Comparison of ENCODE assay signal across 8 cellular contexts in genomic region chr4:107931775-107932321, GRCh38. TPM values are rescaled to one million over a fixed set of nuclear protein-coding genes. Genes with fewer than 3 reads are reported as not detected.
DNase-seq lines count a peak whose midpoint lies in the region; ATAC-seq lines count a peak whose summit lies in the region.

No MANE protein-coding gene starts in this region.

- no peaks in the 10 kb centered on the region for H3K9me3 Mint-ChIP-seq in activated naive CD8-positive, alpha-beta T cell treated with anti-CD3 and anti-CD28 coated beads, Interleukin-2, amount 10 ng/mL, durations not matched to agents 7 days and 5 days

- peak; percentile 39 for DNase-seq in Ammon's horn (ENCODE audit: low spot score)
- DNase-seq in NCI-H526 treated with DMSO at 0.1 percent for 48 hours (lab: John Stamatoyannopoulos, UW): peak; percentile 58
- peak; percentile 60 for DNase-seq in activated naive CD8-positive, alpha-beta T cell treated with anti-CD3 and anti-CD28 coated beads, Interleukin-2, amount 10 ng/mL, durations not matched to agents 7 days and 5 days
- peak; percentile 10 for DNase-seq in iPS-NIHi11 (ENCODE audit: low spot score)
- DNase-seq in stimulated activated CD4-positive, alpha-beta T cell treated with anti-CD3 and anti-CD28 coated beads, Interleukin-1b, Interleukin-23, amount 100 ng/mL, for 24 hours (ENCODE audit: low read depth in 4 of 4, low spot score in 1 of 4): peak in 3 of 4 experiments; percentile 1 to 15 (median 4)
- DNase-seq in GM19238 (ENCODE audit: insufficient read length, low spot score): no peak

- peak overlapping the region; percentile 53 for H3K27ac Mint-ChIP-seq in activated naive CD8-positive, alpha-beta T cell treated with anti-CD3 and anti-CD28 coated beads, Interleukin-2, amount 10 ng/mL, durations not matched to agents 7 days and 5 days

- H3K4me3 Mint-ChIP-seq in activated naive CD8-positive, alpha-beta T cell treated with anti-CD3 and anti-CD28 coated beads, Interleukin-2, amount 10 ng/mL, durations not matched to agents 7 days and 5 days: peak overlapping the region; percentile 84

- no peaks in the 10 kb centered on the region for H3K27me3 Mint-ChIP-seq in activated naive CD8-positive, alpha-beta T cell treated with anti-CD3 and anti-CD28 coated beads, Interleukin-2, amount 10 ng/mL, durations not matched to agents 7 days and 5 days

- H3K4me1 Mint-ChIP-seq in activated naive CD8-positive, alpha-beta T cell treated with anti-CD3 and anti-CD28 coated beads, Interleukin-2, amount 10 ng/mL, durations not matched to agents 7 days and 5 days: peaks cover 18% of the 10 kb centered on the region

- H3K36me3 Mint-ChIP-seq in activated naive CD8-positive, alpha-beta T cell treated with anti-CD3 and anti-CD28 coated beads, Interleukin-2, amount 10 ng/mL, durations not matched to agents 7 days and 5 days: peaks cover 6% of the 10 kb centered on the region

- POLR2A ChIA-PET in activated naive CD8-positive, alpha-beta T cell treated with anti-CD3 and anti-CD28 coated beads, Interleukin-2, amount 10 ng/mL, durations not matched to agents 7 days and 5 days (lab: Charles Lee): interaction anchor here (0.9 kb wide), 1 partner anchor 211 kb away, joined by 4 read pairs; the partner anchor contains the start of gene PAPSS1

- ATAC-seq in GM21515 (IDR thresholded peaks at IDR 0.05; ENCODE audit: unreplicated experiment): peak; percentile 19
- ATAC-seq in activated naive CD8-positive, alpha-beta T cell treated with anti-CD3 and anti-CD28 coated beads, Interleukin-2, amount 10 ng/mL, durations not matched to agents 7 days and 5 days (ENCODE audit: low read depth): no peak
- no peak for ATAC-seq in HG03025 (IDR thresholded peaks at IDR 0.05; ENCODE audit: low FRiP score, unreplicated experiment)

RNA-seq across cellular contexts. Expression of gene CYP2U1, which starts 0.5 kb away (rescaled TPM):
- 1 to 10 TPM; 5.3 to 5.4 TPM for total RNA-seq in activated naive CD8-positive, alpha-beta T cell treated with anti-CD3 and anti-CD28 coated beads, Interleukin-2, amount 10 ng/mL, durations not matched to agents 7 days and 5 days

RNA-seq across cellular contexts. Expression of gene HADH, which starts 57.8 kb away (rescaled TPM):
- total RNA-seq in activated naive CD8-positive, alpha-beta T cell treated with anti-CD3 and anti-CD28 coated beads, Interleukin-2, amount 10 ng/mL, durations not matched to agents 7 days and 5 days: 10 to 100 TPM; 45.3 to 46.6 TPM
